In genomic region chr11:18540207-18541009, GRCh38 we compare ENCODE assay signal across 1 cellular context.
TF ChIP-seq lines count a peak whose summit lies in the region.

No MANE protein-coding gene starts in this region.

TF ChIP-seq in H1, 55 proteins besides CTCF, POLR2A, EP300 and RAD21:
- TF ChIP-seq TBP (IDR thresholded peaks at IDR 0.05; ENCODE audit: low read depth, low read length) = no peak
- no peak for TF ChIP-seq SUZ12 (IDR thresholded peaks at IDR 0.05; ENCODE audit: low read length)
- no peak for TF ChIP-seq SP2 (IDR thresholded peaks at IDR 0.05; ENCODE audit: low read length)
- TF ChIP-seq CREB1 (IDR thresholded peaks at IDR 0.05) = no peak
- TF ChIP-seq MAX (IDR thresholded peaks at IDR 0.05) = no peak
- TF ChIP-seq CHD2 (IDR thresholded peaks at IDR 0.05; ENCODE audit: low read length) = no peak
- no peak for TF ChIP-seq RNF2 (IDR thresholded peaks at IDR 0.05; ENCODE audit: borderline replicate concordance, low read depth, low read length, missing control alignments, poor library complexity, severe bottlenecking)
- no peak for TF ChIP-seq GTF2F1 (IDR thresholded peaks at IDR 0.05; ENCODE audit: borderline replicate concordance, low read depth, low read length)
- no peak for TF ChIP-seq TCF12 (IDR thresholded peaks at IDR 0.05; ENCODE audit: low read depth, low read length)
- TF ChIP-seq EGR1 (IDR thresholded peaks at IDR 0.05; ENCODE audit: borderline replicate concordance, low read depth, low read length) = no peak
- no peak for TF ChIP-seq USF2 (IDR thresholded peaks at IDR 0.05; ENCODE audit: low read length)
- no peak for TF ChIP-seq ASH2L (IDR thresholded peaks at IDR 0.05; ENCODE audit: low read length)
- no peak for TF ChIP-seq FOSL1 (IDR thresholded peaks at IDR 0.05; ENCODE audit: insufficient read depth, low read depth, low read length)
- no peak for TF ChIP-seq CBX5 (IDR thresholded peaks at IDR 0.05; ENCODE audit: low read depth, low read length)
- TF ChIP-seq CTBP2 (IDR thresholded peaks at IDR 0.05; ENCODE audit: borderline replicate concordance, insufficient read depth, insufficient read length, low read length) = no peak
- no peak for TF ChIP-seq RBBP5 (IDR thresholded peaks at IDR 0.05; ENCODE audit: borderline replicate concordance, low read depth, low read length)
- TF ChIP-seq SRF (IDR thresholded peaks at IDR 0.05; ENCODE audit: low read depth, low read length) = no peak
- no peak for TF ChIP-seq E2F6 (IDR thresholded peaks at IDR 0.05)
